In genomic region chr2:182667321-182667695, GRCh38 we compare ENCODE assay signal across 11 cellular contexts. TPM values are rescaled to one million over a fixed set of nuclear protein-coding genes. Genes with fewer than 3 reads are reported as not detected.
A peak's percentile ranks its signal among the peaks of the same experiment; 100 is the strongest.
DNase-seq lines count a peak whose midpoint lies in the region; ATAC-seq and TF ChIP-seq lines count a peak whose summit lies in the region.
"Had no signal": no experiment of that assay in that cellular context is flagged by ENCODE, and none has a peak within 500 bp of the region (broad histone marks: within the 10 kb centered on the region; RNA-seq: fewer than 3 reads in every experiment).

No MANE protein-coding gene starts in this region.

- TF ChIP-seq CTCF in DOHH2 (IDR thresholded peaks at IDR 0.05; ENCODE audit: low read depth, low read length, poor library complexity, severe bottlenecking), result no peak
- no peak; the same call in 1 of the 2 replicates for TF ChIP-seq CTCF in MM.1S (IDR thresholded peaks at IDR 0.05; ENCODE audit: low read length)
- TF ChIP-seq CTCF in Calu3 (IDR thresholded peaks at IDR 0.05; ENCODE audit: unreplicated experiment), result no peak

- no peaks in the 10 kb centered on the region for H3F3A ChIP-seq in DOHH2 (ENCODE audit: control insufficient read depth, insufficient read depth)
- peaks cover 8% of the 10 kb centered on the region; the same call in 1 of the 2 replicates for H3F3A ChIP-seq in MM.1S (ENCODE audit: insufficient read depth, low read length)

- no peaks in the 10 kb centered on the region for H3K4me1 Mint-ChIP-seq in T-helper 2 cell treated with Interferon-gamma antibody and Interleukin-4, amounts not matched to agents 5 μg/mL and 100 μg/mL, for 36 hours (ENCODE audit: low read depth)
- peaks cover 27% of the 10 kb centered on the region for H3K4me1 Mint-ChIP-seq in Calu3 (ENCODE audit: low read depth, unreplicated experiment)

- CTCF ChIA-PET in Calu3 (lab: Charles Lee), result interaction anchor here (1.3 kb wide), 1 partner anchor 49 kb away, joined by 10 read pairs; the partner anchor contains the start of gene DNAJC10

- H3K4me1 ChIP-seq in DOHH2 (ENCODE audit: control insufficient read depth, low read length) (peaks cover 31% of the 10 kb centered on the region), MM.1S (ENCODE audit: low read length) (peaks cover 29% of the 10 kb centered on the region)

- peak; percentile 30 for ATAC-seq in GM19395 (IDR thresholded peaks at IDR 0.05; ENCODE audit: unreplicated experiment)
- ATAC-seq in HG02870 (IDR thresholded peaks at IDR 0.05; ENCODE audit: unreplicated experiment), result peak; percentile 20

- H3K36me3 ChIP-seq in DOHH2 (ENCODE audit: control insufficient read depth, low read length), result no peaks in the 10 kb centered on the region
- H3K36me3 ChIP-seq in MM.1S (replicated peaks; ENCODE audit: insufficient read depth, low read length), result no peaks in the 10 kb centered on the region

- H3K27ac ChIP-seq in DOHH2 (ENCODE audit: low read depth, low read length) (no peak overlapping the region), MM.1S (ENCODE audit: low read length) (no peak overlapping the region)

- H4K20me1 ChIP-seq in DOHH2 (ENCODE audit: control insufficient read depth, insufficient read depth, low read depth, low read length), result no peaks in the 10 kb centered on the region
- no peaks in the 10 kb centered on the region for H4K20me1 ChIP-seq in MM.1S (ENCODE audit: insufficient read depth, low read length)

- H2AFZ ChIP-seq in MM.1S (ENCODE audit: low read length), result peak overlapping the region; percentile 15; the same call in 1 of the 2 replicates

- H3K4me3 Mint-ChIP-seq in T-helper 2 cell treated with Interferon-gamma antibody and Interleukin-4, amounts not matched to agents 5 μg/mL and 100 μg/mL, for 36 hours, result no peak overlapping the region
- H3K4me3 Mint-ChIP-seq in Calu3 (ENCODE audit: low read depth, unreplicated experiment), result no peak overlapping the region
- H3K4me3 Mint-ChIP-seq: activated naive CD4-positive, alpha-beta T cell treated with anti-CD3 and anti-CD28 coated beads for 36 hours had no signal

- H3K36me3 Mint-ChIP-seq in T-helper 2 cell treated with Interferon-gamma antibody and Interleukin-4, amounts not matched to agents 5 μg/mL and 100 μg/mL, for 36 hours (ENCODE audit: low read depth), result no peaks in the 10 kb centered on the region
- H3K36me3 Mint-ChIP-seq in Calu3 (ENCODE audit: insufficient read depth, unreplicated experiment), result peaks cover 6% of the 10 kb centered on the region

- H3K79me2 ChIP-seq in DOHH2 (ENCODE audit: control insufficient read depth, low read length) (no peaks in the 10 kb centered on the region), MM.1S (ENCODE audit: low read length) (no peaks in the 10 kb centered on the region)

- H3K27me3 ChIP-seq in DOHH2 (ENCODE audit: control insufficient read depth, low read length) (no peaks in the 10 kb centered on the region), MM.1S (replicated peaks; ENCODE audit: insufficient read depth, low read length) (no peaks in the 10 kb centered on the region)

- H3K9me3 ChIP-seq in DOHH2 (ENCODE audit: control insufficient read depth, insufficient read depth, low read length) (no peaks in the 10 kb centered on the region), MM.1S (replicated peaks; ENCODE audit: insufficient read depth, low read length) (no peaks in the 10 kb centered on the region)
- H3K9me3 ChIP-seq: mucosa of descending colon had no signal

- H3K4me2 ChIP-seq in DOHH2 (ENCODE audit: low read length) (peak overlapping the region; percentile 9; the same call in 1 of the 2 replicates), MM.1S (ENCODE audit: low read depth, low read length) (peak overlapping the region; percentile 23; the same call in 1 of the 2 replicates)

- no TSS peak for BruUV-seq in Calu3 (replicated peaks; lab: Mats Ljungman, UMichigan)

- no peak overlapping the region for H3K4me3 ChIP-seq in DOHH2 (ENCODE audit: low read length)
- no peak overlapping the region for H3K4me3 ChIP-seq in MM.1S (ENCODE audit: low read length)
- H3K4me3 ChIP-seq: mucosa of descending colon had no signal

- intact Hi-C loops in Calu3 (cut with micrococcal nuclease; ENCODE audit: unreplicated experiment), result loop anchor here (2.0 to 5.0 kb wide), 2 partner anchors 47 to 315 kb away; no protein-coding TSS in a partner anchor

- DNase-seq in MM.1S (no peak), Calu3 (no peak), DMS114 treated with DMSO at 0.1 percent for 48 hours (lab: John Stamatoyannopoulos, UW; ENCODE audit: unreplicated experiment) (no peak), GF-D8 (lab: John Stamatoyannopoulos, UW) (no peak)
- DNase-seq in T-helper 2 cell treated with Interferon-gamma antibody and Interleukin-4, amounts not matched to agents 5 μg/mL and 100 μg/mL, for 36 hours (ENCODE audit: low spot score), result no peak
- DNase-seq: C1 segment of cervical spinal cord had no signal

- peaks cover 13% of the 10 kb centered on the region for H3K27me3 Mint-ChIP-seq in T-helper 2 cell treated with Interferon-gamma antibody and Interleukin-4, amounts not matched to agents 5 μg/mL and 100 μg/mL, for 36 hours (ENCODE audit: low read depth)
- no peaks in the 10 kb centered on the region for H3K27me3 Mint-ChIP-seq in Calu3 (ENCODE audit: unreplicated experiment)

- H3K9me3 Mint-ChIP-seq in T-helper 2 cell treated with Interferon-gamma antibody and Interleukin-4, amounts not matched to agents 5 μg/mL and 100 μg/mL, for 36 hours, result no peaks in the 10 kb centered on the region
- H3K9me3 Mint-ChIP-seq in Calu3 (ENCODE audit: low read depth, unreplicated experiment), result no peaks in the 10 kb centered on the region
- H3K9me3 Mint-ChIP-seq: activated naive CD4-positive, alpha-beta T cell treated with anti-CD3 and anti-CD28 coated beads for 36 hours had no signal

- H3K9ac ChIP-seq in MM.1S (ENCODE audit: low read length), result no peak overlapping the region

- no peak overlapping the region for H3K27ac Mint-ChIP-seq in T-helper 2 cell treated with Interferon-gamma antibody and Interleukin-4, amounts not matched to agents 5 μg/mL and 100 μg/mL, for 36 hours
- no peak overlapping the region for H3K27ac Mint-ChIP-seq in Calu3 (ENCODE audit: unreplicated experiment)
- H3K27ac Mint-ChIP-seq: activated naive CD4-positive, alpha-beta T cell treated with anti-CD3 and anti-CD28 coated beads for 36 hours had no signal

- H3K9me2 ChIP-seq in DOHH2 (replicated peaks; ENCODE audit: control insufficient read depth, low read length) (no peaks in the 10 kb centered on the region), MM.1S (replicated peaks; ENCODE audit: insufficient read depth, low read length) (no peaks in the 10 kb centered on the region)

RNA-seq across cellular contexts. Expression of gene DNAJC10, which starts 48.7 kb away (rescaled TPM):
- 178 and 210 TPM in 2 replicates for total RNA-seq in Calu3 (2022)
